Comparison of ENCODE assay signal across 17 cellular contexts in the genomic region with DNA sequence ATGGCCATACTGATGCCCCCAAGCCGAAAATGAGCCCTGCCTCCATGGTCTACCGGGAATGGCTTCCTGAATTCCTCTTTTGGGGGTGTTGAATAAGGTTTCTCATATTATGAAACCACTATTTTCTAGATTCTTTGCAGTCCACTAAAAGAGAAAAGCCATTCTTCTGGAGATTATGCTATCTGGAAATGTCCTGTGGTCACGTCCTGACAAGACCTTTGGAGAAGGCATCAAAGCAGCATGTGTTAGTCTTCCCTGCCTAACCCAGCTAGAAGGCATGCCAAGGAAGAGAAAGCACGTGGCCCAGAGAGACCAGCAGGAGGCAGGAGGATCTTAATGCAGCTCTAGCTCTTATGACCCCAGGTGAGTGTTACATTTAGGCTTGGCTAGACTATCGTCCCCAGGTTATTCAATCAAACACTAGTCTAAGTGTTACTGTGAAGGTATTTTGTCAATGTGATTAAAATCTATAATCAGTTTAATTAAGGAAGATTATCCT.
"Had no signal": no experiment of that assay in that cellular context is flagged by ENCODE, and none has a peak within 500 bp of the region (broad histone marks: within the 10 kb centered on the region; RNA-seq: fewer than 3 reads in every experiment).

No MANE protein-coding gene starts in this region.

- H3K4me3 ChIP-seq: tibial artery had no signal

- DNase-seq: activated B cell treated with CpG ODN at 0.5 μM for 24 hours; activated CD4-positive, alpha-beta memory T cell treated with anti-CD3 and anti-CD28 coated beads for 36 hours; activated CD4-positive, alpha-beta T cell treated with anti-CD3 and anti-CD28 coated beads for 4 hours; activated gamma-delta T cell treated with Interleukin-2 at 50 U/mL for 16 hours; activated T-cell treated with anti-CD3 and anti-CD28 coated beads for 4 hours; amniotic stem cell; caudate nucleus; left cardiac atrium; posterior cingulate gyrus; stimulated activated CD4-positive, alpha-beta T cell treated with anti-CD3 and anti-CD28 coated beads, Interleukin-2, amount 100 ng/mL, for 24 hours; stimulated activated naive CD4-positive, alpha-beta T cell treated with Interleukin-2 at 50 U/mL for 16 hours; substantia nigra; tibial artery had no signal

- ATAC-seq: activated naive CD4-positive, alpha-beta T cell treated with anti-CD3 and anti-CD28 coated beads, Interleukin-2, amount 50 U/mL, for 72 hours; esophagus mucosa; natural killer cell treated with Interleukin-12 subunit alpha and Interleukin-12 subunit beta and Interleukin-15 and Interleukin-18, amount 100 ng/mL, for 72 hours had no signal

- H3K27ac ChIP-seq: tibial artery had no signal

- H3K4me3 Mint-ChIP-seq: activated B cell treated with CpG ODN at 0.5 μM for 24 hours; activated CD4-positive, alpha-beta memory T cell treated with anti-CD3 and anti-CD28 coated beads for 36 hours; activated T-helper 1 cell treated with anti-CD3 and anti-CD28 coated beads, Interleukin-12 subunit alpha, Interleukin-12 subunit beta, Interleukin-2, Interleukin-4 antibody, amounts not matched to agents 30 ng/mL and 10 ng/mL and 1 ng/mL, durations not matched to agents 14 hours and 24 hours and 36 hours; natural killer cell treated with Interleukin-12 subunit alpha and Interleukin-12 subunit beta and Interleukin-15 and Interleukin-18, amount 100 ng/mL, for 72 hours had no signal

- H3K36me3 Mint-ChIP-seq: activated CD4-positive, alpha-beta memory T cell treated with anti-CD3 and anti-CD28 coated beads for 36 hours; activated naive CD4-positive, alpha-beta T cell treated with anti-CD3 and anti-CD28 coated beads, Interleukin-2, amount 50 U/mL, for 72 hours had no signal

- H3K36me3 ChIP-seq: tibial artery had no signal

- H3K27me3 Mint-ChIP-seq: activated B cell treated with CpG ODN at 0.5 μM for 24 hours; activated CD4-positive, alpha-beta memory T cell treated with anti-CD3 and anti-CD28 coated beads for 36 hours had no signal

- H3K9me3 ChIP-seq: tibial artery had no signal

- H3K27me3 ChIP-seq: tibial artery had no signal

- H3K27ac Mint-ChIP-seq: activated B cell treated with CpG ODN at 0.5 μM for 24 hours; activated CD4-positive, alpha-beta memory T cell treated with anti-CD3 and anti-CD28 coated beads for 36 hours; activated naive CD4-positive, alpha-beta T cell treated with anti-CD3 and anti-CD28 coated beads, Interleukin-2, amount 50 U/mL, for 72 hours; activated T-helper 1 cell treated with anti-CD3 and anti-CD28 coated beads, Interleukin-12 subunit alpha, Interleukin-12 subunit beta, Interleukin-2, Interleukin-4 antibody, amounts not matched to agents 30 ng/mL and 10 ng/mL and 1 ng/mL, durations not matched to agents 14 hours and 24 hours and 36 hours; natural killer cell treated with Interleukin-12 subunit alpha and Interleukin-12 subunit beta and Interleukin-15 and Interleukin-18, amount 100 ng/mL, for 72 hours had no signal

- H3K4me1 ChIP-seq: tibial artery had no signal

- H3K4me1 Mint-ChIP-seq: activated B cell treated with CpG ODN at 0.5 μM for 24 hours had no signal
